In genomic region chr20:49542514-49542991, GRCh38 we compare ENCODE assay signal across 12 cellular contexts. TPM values are rescaled to one million over a fixed set of nuclear protein-coding genes. Genes with fewer than 3 reads are reported as not detected.
A peak's percentile ranks its signal among the peaks of the same experiment; 100 is the strongest.
DNase-seq lines count a peak whose midpoint lies in the region; ATAC-seq and TF ChIP-seq lines count a peak whose summit lies in the region.
"Had no signal": no experiment of that assay in that cellular context is flagged by ENCODE, and none has a peak within 500 bp of the region (broad histone marks: within the 10 kb centered on the region; RNA-seq: fewer than 3 reads in every experiment).

No MANE protein-coding gene starts in this region.

- H3K4me2 ChIP-seq in PC-9, result 0 out of 2 replicates have a peak overlapping the region, but pooled peaks have one; percentile 3

- peaks cover 12% of the 10 kb centered on the region; the same call in 1 of the 2 replicates for H3K36me3 ChIP-seq in PC-9 (ENCODE audit: low read depth)
- peaks cover 86 to 97% of the 10 kb centered on the region in 2 donors for H3K36me3 ChIP-seq in ascending aorta
- H3K36me3 ChIP-seq: lower lobe of right lung, prostate gland had no signal

- no peak overlapping the region for H2AFZ ChIP-seq in PC-9

- no TSS peak for BruUV-seq in PC-9 (replicated peaks; lab: Mats Ljungman, UMichigan)

- H3K4me3 ChIP-seq in PC-9, result no peak overlapping the region
- H3K4me3 ChIP-seq in ascending aorta, result no peak overlapping the region
- H3K4me3 ChIP-seq: lower lobe of right lung, prostate gland had no signal

- no peaks in the 10 kb centered on the region for H3K27me3 ChIP-seq in PC-9 (ENCODE audit: insufficient read depth, low read depth)
- H3K27me3 ChIP-seq in ascending aorta, result no peaks in the 10 kb centered on the region

- POLR2A ChIA-PET in PC-9 (lab: Charles Lee; ENCODE audit: unreplicated experiment), result no interaction called here

- peaks cover 12% of the 10 kb centered on the region for H3K9me3 Mint-ChIP-seq in activated naive CD4-positive, alpha-beta T cell treated with anti-CD3 and anti-CD28 coated beads, Interleukin-2, amount 10 ng/mL, durations not matched to agents 7 days and 5 days
- peaks cover 5% of the 10 kb centered on the region for H3K9me3 Mint-ChIP-seq in stimulated activated naive CD8-positive, alpha-beta T cell treated with anti-CD3 and anti-CD28 coated beads, Interleukin-15, Interleukin-2, amounts not matched to agents 100 ng/mL and 50 ng/mL, for 24 hours

- no peaks in the 10 kb centered on the region for H4K20me1 ChIP-seq in PC-9 (ENCODE audit: insufficient read depth)

- H3F3A ChIP-seq in PC-9 (ENCODE audit: insufficient read depth, low read depth), result peaks cover 42% of the 10 kb centered on the region

- H3K4me3 Mint-ChIP-seq in activated naive CD4-positive, alpha-beta T cell treated with anti-CD3 and anti-CD28 coated beads, Interleukin-2, amount 10 ng/mL, durations not matched to agents 7 days and 5 days, result no peak overlapping the region
- peak overlapping the region; percentile 43 for H3K4me3 Mint-ChIP-seq in stimulated activated naive CD8-positive, alpha-beta T cell treated with anti-CD3 and anti-CD28 coated beads, Interleukin-15, Interleukin-2, amounts not matched to agents 100 ng/mL and 50 ng/mL, for 24 hours
- H3K4me3 Mint-ChIP-seq: brain; CD4-positive, CD25-positive, alpha-beta regulatory T cell had no signal

- ATAC-seq in GM19324 (IDR thresholded peaks at IDR 0.05; ENCODE audit: low FRiP score, unreplicated experiment), result no peak
- no peak for ATAC-seq in HG02798 (IDR thresholded peaks at IDR 0.05; ENCODE audit: poor library complexity, unreplicated experiment)

- H3K27ac ChIP-seq in PC-9, result peak overlapping the region; percentile 41
- H3K27ac ChIP-seq in ascending aorta, result peak overlapping the region; percentile 73 to 84
- H3K27ac ChIP-seq: lower lobe of right lung, prostate gland had no signal

- CTCF ChIA-PET in activated naive CD4-positive, alpha-beta T cell treated with anti-CD3 and anti-CD28 coated beads, Interleukin-2, amount 10 ng/mL, durations not matched to agents 7 days and 5 days (lab: Charles Lee), result interaction anchor here (0.6 to 10.2 kb wide), 17 partner anchors 8 to 1302 kb away, joined by 3 to 532 read pairs (median 5); no protein-coding TSS in a partner anchor
- CTCF ChIA-PET in PC-9 (lab: Charles Lee), result interaction anchor here (0.5 to 4.9 kb wide), 10 partner anchors 11 to 388 kb away, joined by 3 to 75 read pairs (median 5); no protein-coding TSS in a partner anchor

- peaks cover 4% of the 10 kb centered on the region for H3K36me3 Mint-ChIP-seq in activated naive CD4-positive, alpha-beta T cell treated with anti-CD3 and anti-CD28 coated beads, Interleukin-2, amount 10 ng/mL, durations not matched to agents 7 days and 5 days
- peaks cover 15% of the 10 kb centered on the region for H3K36me3 Mint-ChIP-seq in stimulated activated naive CD8-positive, alpha-beta T cell treated with anti-CD3 and anti-CD28 coated beads, Interleukin-15, Interleukin-2, amounts not matched to agents 100 ng/mL and 50 ng/mL, for 24 hours (ENCODE audit: low read depth)
- H3K36me3 Mint-ChIP-seq: CD4-positive, CD25-positive, alpha-beta regulatory T cell had no signal

- H3K27ac Mint-ChIP-seq in activated naive CD4-positive, alpha-beta T cell treated with anti-CD3 and anti-CD28 coated beads, Interleukin-2, amount 10 ng/mL, durations not matched to agents 7 days and 5 days, result peak overlapping the region; percentile 24
- peak overlapping the region; percentile 90 for H3K27ac Mint-ChIP-seq in stimulated activated naive CD8-positive, alpha-beta T cell treated with anti-CD3 and anti-CD28 coated beads, Interleukin-15, Interleukin-2, amounts not matched to agents 100 ng/mL and 50 ng/mL, for 24 hours

- TF ChIP-seq CTCF in PC-9 (conservative IDR thresholded peaks at IDR 0.05) (no peak), ascending aorta (IDR thresholded peaks at IDR 0.05) (no peak)

- peaks cover 49% of the 10 kb centered on the region for H3K27me3 Mint-ChIP-seq in activated naive CD4-positive, alpha-beta T cell treated with anti-CD3 and anti-CD28 coated beads, Interleukin-2, amount 10 ng/mL, durations not matched to agents 7 days and 5 days
- H3K27me3 Mint-ChIP-seq in stimulated activated naive CD8-positive, alpha-beta T cell treated with anti-CD3 and anti-CD28 coated beads, Interleukin-15, Interleukin-2, amounts not matched to agents 100 ng/mL and 50 ng/mL, for 24 hours, result peaks cover 11% of the 10 kb centered on the region
- H3K27me3 Mint-ChIP-seq: brain had no signal

- DNase-seq in activated naive CD4-positive, alpha-beta T cell treated with anti-CD3 and anti-CD28 coated beads, Interleukin-2, amount 10 ng/mL, durations not matched to agents 7 days and 5 days, result no peak
- no peak for DNase-seq in activated naive CD4-positive, alpha-beta T cell treated with Interleukin-2 at 50 U/mL for 16 hours
- DNase-seq in PC-9 (no peak), ascending aorta (ENCODE audit: low spot score in 2 of 2) (no peak), RKO (ENCODE audit: low spot score) (no peak)

- no peaks in the 10 kb centered on the region for H3K9me3 ChIP-seq in PC-9 (ENCODE audit: insufficient read depth, low read depth)
- H3K9me3 ChIP-seq in ascending aorta, result no peaks in the 10 kb centered on the region
- H3K9me3 ChIP-seq: lower lobe of right lung, prostate gland had no signal

- no peaks in the 10 kb centered on the region for H3K79me2 ChIP-seq in PC-9 (ENCODE audit: low read depth)

- H3K9me2 ChIP-seq in PC-9 (ENCODE audit: insufficient read depth), result no peaks in the 10 kb centered on the region

- intact Hi-C loops in PC-9 (cut with micrococcal nuclease; ENCODE audit: unreplicated experiment) (loop anchor here (5.0 kb wide), 1 partner anchor 385 kb away; no protein-coding TSS in a partner anchor), ascending aorta (cut with DNase I) (loop anchor here (5.0 to 10.0 kb wide), 4 partner anchors 172 to 385 kb away; partner anchors contain the start of gene B4GALT5)

- H3K4me1 ChIP-seq in PC-9 (replicated peaks; ENCODE audit: insufficient read depth), result peaks cover 23% of the 10 kb centered on the region
- H3K4me1 ChIP-seq in ascending aorta, result peaks cover 0 to 18% of the 10 kb centered on the region in 2 donors
- H3K4me1 ChIP-seq: lower lobe of right lung, prostate gland had no signal

- peaks cover 17% of the 10 kb centered on the region for H3K4me1 Mint-ChIP-seq in activated naive CD4-positive, alpha-beta T cell treated with anti-CD3 and anti-CD28 coated beads, Interleukin-2, amount 10 ng/mL, durations not matched to agents 7 days and 5 days
- peaks cover 24% of the 10 kb centered on the region for H3K4me1 Mint-ChIP-seq in stimulated activated naive CD8-positive, alpha-beta T cell treated with anti-CD3 and anti-CD28 coated beads, Interleukin-15, Interleukin-2, amounts not matched to agents 100 ng/mL and 50 ng/mL, for 24 hours (ENCODE audit: low read depth)
- H3K4me1 Mint-ChIP-seq: brain had no signal

RNA-seq across cellular contexts. Expression of gene PTGIS, which starts 25.4 kb away (rescaled TPM):
- total RNA-seq in PC-9 (2021), result 26.9 and 30.3 TPM in 2 replicates
- 288 TPM for total RNA-seq in ascending aorta
- total RNA-seq: CD4-positive, CD25-positive, alpha-beta regulatory T cell had no signal
